Comparison of ENCODE assay signal across 9 cellular contexts in the genomic region with DNA sequence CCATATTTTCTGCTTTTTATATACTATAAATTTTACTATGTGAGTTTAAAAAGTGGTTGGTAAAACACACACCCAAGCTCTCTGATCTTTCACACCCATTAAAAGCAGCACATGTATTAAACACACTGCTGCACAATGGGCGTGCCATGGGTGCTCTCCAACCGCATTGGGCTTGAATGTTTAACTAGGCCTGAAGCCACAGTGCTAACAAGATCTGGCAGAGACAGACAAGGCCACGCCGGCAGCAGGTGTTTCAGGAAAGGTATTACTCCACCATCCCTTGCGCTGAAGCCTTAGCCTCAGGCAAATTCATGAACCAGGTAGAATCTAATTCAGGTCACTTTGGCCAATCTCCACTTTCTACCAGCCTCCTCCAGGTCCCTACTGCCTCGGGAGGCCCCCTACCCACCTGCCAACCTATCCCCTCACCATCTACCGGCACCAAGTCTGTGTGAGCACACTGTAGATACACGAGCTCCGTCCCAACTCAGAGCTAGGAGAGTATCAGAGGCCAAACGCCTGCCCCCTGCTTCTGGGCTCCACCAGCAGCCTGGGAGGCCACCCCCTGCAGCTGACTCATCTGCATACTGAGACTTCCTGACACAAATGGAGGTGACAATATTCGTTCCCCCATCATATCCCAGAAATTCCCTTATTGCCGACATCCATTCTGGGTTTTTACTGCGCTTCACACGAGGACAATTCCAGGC.
DNase-seq lines count a peak whose midpoint lies in the region; ATAC-seq and TF ChIP-seq lines count a peak whose summit lies in the region.
"Had no signal": no experiment of that assay in that cellular context is flagged by ENCODE, and none has a peak within 500 bp of the region (broad histone marks: within the 10 kb centered on the region; RNA-seq: fewer than 3 reads in every experiment).

No MANE protein-coding gene starts in this region.

- TF ChIP-seq POLR2A in body of pancreas (IDR thresholded peaks at IDR 0.05), result peak in 1 of 3 donors; percentile 13

- peak overlapping the region; percentile 78 to 90 (median 84) for H3K27ac ChIP-seq in body of pancreas

- no peaks in the 10 kb centered on the region for H3K27me3 ChIP-seq in body of pancreas
- H3K27me3 ChIP-seq: MG63 had no signal

- ATAC-seq in body of pancreas (peak; percentile 95), mucosa of descending colon (peak; percentile 96), HG03520 (IDR thresholded peaks at IDR 0.05; ENCODE audit: unreplicated experiment) (no peak), HG02610 (IDR thresholded peaks at IDR 0.05; ENCODE audit: unreplicated experiment) (no peak), HG03354 (IDR thresholded peaks at IDR 0.05; ENCODE audit: poor library complexity, severe bottlenecking, unreplicated experiment) (no peak)

- H3K9me3 ChIP-seq in body of pancreas (no peaks in the 10 kb centered on the region), mucosa of descending colon (no peaks in the 10 kb centered on the region)
- H3K9me3 ChIP-seq: MG63 had no signal

- peak; percentile 92 for DNase-seq in DMS153 treated with DMSO at 0.1 percent for 48 hours (lab: John Stamatoyannopoulos, UW; ENCODE audit: unreplicated experiment)
- peak; percentile 68 for DNase-seq in NCI-H1436 treated with DMSO at 0.1 percent for 48 hours (lab: John Stamatoyannopoulos, UW)
- peak; percentile 92 to 97 (median 96) for DNase-seq in body of pancreas
- peak; percentile 87 to 91 (median 89) for DNase-seq in mucosa of descending colon
- no peak for DNase-seq in activated gamma-delta T cell treated with Interleukin-2 at 50 U/mL for 16 hours
- DNase-seq: MG63 had no signal

- H3K36me3 ChIP-seq in body of pancreas (replicated peaks in 1 of 2; ENCODE audit: insufficient read depth in 1 of 2, low read depth in 2 of 2) (no peaks in the 10 kb centered on the region), mucosa of descending colon (ENCODE audit: low read depth) (no peaks in the 10 kb centered on the region)

- peaks cover 53% of the 10 kb centered on the region for H3K4me1 ChIP-seq in body of pancreas
- H3K4me1 ChIP-seq in mucosa of descending colon (ENCODE audit: low read depth), result peaks cover 39% of the 10 kb centered on the region

- intact Hi-C loops in body of pancreas (cut with DNase I), result no loop called here
- intact Hi-C loops in mucosa of descending colon (cut with DNase I, micrococcal nuclease), result no loop called here

- H3K4me3 ChIP-seq in body of pancreas (no peak overlapping the region), mucosa of descending colon (no peak overlapping the region)
- H3K4me3 ChIP-seq: MG63 had no signal

- 40 to 43% methylated on average over 13 to 14 of the region's 14 CpGs for WGBS in body of pancreas, 2 donors

- TF ChIP-seq CTCF in body of pancreas (IDR thresholded peaks at IDR 0.05) (no peak), mucosa of descending colon (IDR thresholded peaks at IDR 0.05) (no peak)

Comparison
In these comparisons a context has a peak if more than half of its experiments do, and no peak if none do; other contexts are left out.
1. ATAC-seq: peak in body of pancreas (single experiment) and mucosa of descending colon (single experiment); none in HG03520 (single experiment), HG02610 (single experiment) and HG03354 (single experiment).